In genomic region chr11:7609015-7609414, GRCh38 we compare ENCODE assay signal across 17 cellular contexts.
A peak's percentile ranks its signal among the peaks of the same experiment; 100 is the strongest.
DNase-seq lines count a peak whose midpoint lies in the region; ATAC-seq and TF ChIP-seq lines count a peak whose summit lies in the region.
"Had no signal": no experiment of that assay in that cellular context is flagged by ENCODE, and none has a peak within 500 bp of the region (broad histone marks: within the 10 kb centered on the region; RNA-seq: fewer than 3 reads in every experiment).

No MANE protein-coding gene starts in this region.

- DNase-seq in left ventricle myocardium superior (no peak), left ventricle myocardium inferior (no peak), fibroblast of gingiva (ENCODE audit: low read depth) (peak; percentile 51), neuronal stem cell (ENCODE audit: low spot score) (no peak), posterior vena cava (ENCODE audit: low spot score) (no peak), RKO (ENCODE audit: low spot score) (no peak), NCI-H1694 (lab: John Stamatoyannopoulos, UW) (no peak), posterior cingulate gyrus (no peak)
- DNase-seq: DMS 273 treated with DMSO at 0.1 percent for 48 hours, GDM1, HFFc6, NCI-H1436 treated with DMSO at 0.1 percent for 48 hours, NCI-H2081, NCI-H748 treated with DMSO at 0.1 percent for 48 hours, PC-9 had no signal

- no peak overlapping the region for H3K27ac ChIP-seq in left ventricle myocardium inferior (replicated peaks)
- H3K27ac ChIP-seq in neuronal stem cell (replicated peaks; ENCODE audit: low read length) = no peak overlapping the region
- H3K27ac ChIP-seq: C4-2B, PC-9 had no signal

- no peak overlapping the region for H3K14ac ChIP-seq in neuronal stem cell (ENCODE audit: low read length)

- no peak overlapping the region for H2BK12ac ChIP-seq in neuronal stem cell (ENCODE audit: low read length)

- H2BK5ac ChIP-seq in neuronal stem cell (ENCODE audit: low read length) = no peak overlapping the region

- H3K4ac ChIP-seq in neuronal stem cell (ENCODE audit: low read length) = no peak overlapping the region

- H3K36me3 ChIP-seq in left ventricle myocardium inferior (peaks cover 23% of the 10 kb centered on the region), neuronal stem cell (replicated peaks in 1 of 2; ENCODE audit: control insufficient read depth in 2 of 2, insufficient read depth in 2 of 2, low read length in 2 of 2) (no peaks in the 10 kb centered on the region)

- peak overlapping the region; percentile 24 for H3K18ac ChIP-seq in neuronal stem cell (ENCODE audit: low read length)

- H4K8ac ChIP-seq in neuronal stem cell (ENCODE audit: low read depth, low read length) = no peak overlapping the region

- no peak overlapping the region for H3K4me2 ChIP-seq in neuronal stem cell (ENCODE audit: insufficient read depth, low read length, poor library complexity, severe bottlenecking)
- H3K4me2 ChIP-seq: PC-9 had no signal

- no peak for TF ChIP-seq CTCF in left ventricle myocardium inferior (IDR thresholded peaks at IDR 0.05; ENCODE audit: borderline replicate concordance)

- no peaks in the 10 kb centered on the region for H3K79me1 ChIP-seq in neuronal stem cell (ENCODE audit: low read depth, low read length)

- no peak overlapping the region for H3K9ac ChIP-seq in neuronal stem cell (ENCODE audit: low read depth, low read length, poor library complexity)

- H2BK15ac ChIP-seq in neuronal stem cell (ENCODE audit: low read length) = no peak overlapping the region

- H2BK120ac ChIP-seq in neuronal stem cell (ENCODE audit: low read depth, low read length) = no peak overlapping the region

- H3K23ac ChIP-seq in neuronal stem cell (ENCODE audit: low read depth, low read length, poor library complexity) = no peak overlapping the region

- ATAC-seq in left ventricle myocardium superior = peak; percentile 31
- ATAC-seq: K562 had no signal

- intact Hi-C loops in left ventricle myocardium superior (cut with micrococcal nuclease) (no loop called here), left ventricle myocardium inferior (cut with micrococcal nuclease) (no loop called here), posterior vena cava (cut with DNase I) (no loop called here), posterior cingulate gyrus (cut with DNase I) (no loop called here)

- H3K9me3 ChIP-seq in left ventricle myocardium inferior (replicated peaks) (no peaks in the 10 kb centered on the region), neuronal stem cell (replicated peaks in 1 of 2; ENCODE audit: control insufficient read depth in 2 of 2, insufficient read depth in 1 of 2, low read depth in 1 of 2, low read length in 2 of 2) (no peaks in the 10 kb centered on the region)

- H3K4me3 ChIP-seq in left ventricle myocardium inferior (no peak overlapping the region), neuronal stem cell (ENCODE audit: low read length in 2 of 2) (no peak overlapping the region)
- H3K4me3 ChIP-seq: K562, PC-9 had no signal

- no peak overlapping the region for H2AFZ ChIP-seq in neuronal stem cell (ENCODE audit: low read length)
- H2AFZ ChIP-seq: PC-9 had no signal

- no peak overlapping the region for H4K91ac ChIP-seq in neuronal stem cell (ENCODE audit: low read depth, low read length, poor library complexity)

- WGBS in neuronal stem cell (ENCODE audit: extremely low coverage in 2 of 2, insufficient read length in 2 of 2, insufficient replicate concordance in 1 of 2), 2 donors = no CpG with 5 or more reads among the region's 4 CpGs

- no peaks in the 10 kb centered on the region for H3K27me3 ChIP-seq in left ventricle myocardium inferior (ENCODE audit: low read depth)
- H3K27me3 ChIP-seq in neuronal stem cell (ENCODE audit: control insufficient read depth in 3 of 3, insufficient read depth in 3 of 3, low read depth in 1 of 3, low read length in 3 of 3) = peaks cover 0 to 2% (median 0%) of the 10 kb centered on the region in 3 experiments

- H3K4me1 ChIP-seq in left ventricle myocardium inferior (peaks cover 32% of the 10 kb centered on the region), neuronal stem cell (ENCODE audit: control insufficient read depth in 2 of 2, insufficient read depth in 1 of 2, low read depth in 1 of 2, low read length in 2 of 2) (peaks cover 0 to 8% of the 10 kb centered on the region in 2 donors)

- no peak overlapping the region for H2AK5ac ChIP-seq in neuronal stem cell (ENCODE audit: low read depth, low read length)
